ENCODE assay signal across 2 cellular contexts in the genomic region with DNA sequence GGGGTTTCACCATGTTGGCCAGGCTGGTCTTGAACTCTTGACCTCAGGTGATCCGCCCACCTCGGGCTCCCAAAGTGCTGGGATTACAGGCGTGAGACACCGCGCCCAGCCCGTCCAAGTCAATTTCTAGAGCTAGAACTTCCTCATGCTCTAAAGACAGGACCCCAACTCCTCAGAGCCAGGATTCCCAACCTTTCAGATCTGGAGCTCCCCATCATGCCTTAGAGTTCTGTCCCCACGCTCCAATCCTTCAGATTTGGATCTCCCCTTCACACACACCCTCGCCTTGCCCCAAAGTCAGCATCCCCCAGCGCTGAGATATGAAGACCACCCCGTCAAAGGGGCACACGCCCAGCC.
TF ChIP-seq lines count a peak whose summit lies in the region.

No MANE protein-coding gene starts in this region.

TF ChIP-seq in SK-N-SH, 30 proteins besides CTCF, POLR2A, EP300 and RAD21 (continued from another document):
- TF ChIP-seq, protein P1, sequence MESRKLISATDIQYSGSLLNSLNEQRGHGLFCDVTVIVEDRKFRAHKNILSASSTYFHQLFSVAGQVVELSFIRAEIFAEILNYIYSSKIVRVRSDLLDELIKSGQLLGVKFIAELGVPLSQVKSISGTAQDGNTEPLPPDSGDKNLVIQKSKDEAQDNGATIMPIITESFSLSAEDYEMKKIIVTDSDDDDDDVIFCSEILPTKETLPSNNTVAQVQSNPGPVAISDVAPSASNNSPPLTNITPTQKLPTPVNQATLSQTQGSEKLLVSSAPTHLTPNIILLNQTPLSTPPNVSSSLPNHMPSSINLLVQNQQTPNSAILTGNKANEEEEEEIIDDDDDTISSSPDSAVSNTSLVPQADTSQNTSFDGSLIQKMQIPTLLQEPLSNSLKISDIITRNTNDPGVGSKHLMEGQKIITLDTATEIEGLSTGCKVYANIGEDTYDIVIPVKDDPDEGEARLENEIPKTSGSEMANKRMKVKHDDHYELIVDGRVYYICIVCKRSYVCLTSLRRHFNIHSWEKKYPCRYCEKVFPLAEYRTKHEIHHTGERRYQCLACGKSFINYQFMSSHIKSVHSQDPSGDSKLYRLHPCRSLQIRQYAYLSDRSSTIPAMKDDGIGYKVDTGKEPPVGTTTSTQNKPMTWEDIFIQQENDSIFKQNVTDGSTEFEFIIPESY (IDR thresholded peaks at IDR 0.05; ENCODE audit: borderline replicate concordance, low read depth), result no peak
- TF ChIP-seq EZH2phosphoT487 (IDR thresholded peaks at IDR 0.05; ENCODE audit: borderline replicate concordance, low read depth), result no peak
- no peak for TF ChIP-seq FOXJ3 (CRISPR knock-in tag; IDR thresholded peaks at IDR 0.05)
- TF ChIP-seq TCF12 (IDR thresholded peaks at IDR 0.05), result no peak
- no peak for TF ChIP-seq CHD2 (IDR thresholded peaks at IDR 0.05; ENCODE audit: low read length, partially characterized antibody)
- TF ChIP-seq MXI1 (IDR thresholded peaks at IDR 0.05; ENCODE audit: low read depth, low read length), result no peak
- TF ChIP-seq RXRA (IDR thresholded peaks at IDR 0.05; ENCODE audit: borderline replicate concordance, low read depth), result no peak
- TF ChIP-seq TAF1 (IDR thresholded peaks at IDR 0.05; ENCODE audit: borderline replicate concordance, low read depth, low read length), result no peak
- TF ChIP-seq FOSL2 (IDR thresholded peaks at IDR 0.05; ENCODE audit: borderline replicate concordance, low read depth), result no peak
- TF ChIP-seq IRF3 (IDR thresholded peaks at IDR 0.05; ENCODE audit: low read depth, low read length), result no peak

TF ChIP-seq in SK-N-SH treated with all-trans-retinoic acid at 6 μM for 48 hours, 23 proteins besides CTCF, POLR2A, EP300 and RAD21 (continued from another document):
- TF ChIP-seq POU6F1 (CRISPR knock-in tag; IDR thresholded peaks at IDR 0.05; ENCODE audit: borderline replicate concordance, low read depth) (no peak), ZNF565 (CRISPR knock-in tag; conservative IDR thresholded peaks at IDR 0.05; ENCODE audit: low read depth) (no peak), ARNTL (CRISPR knock-in tag; IDR thresholded peaks at IDR 0.05; ENCODE audit: borderline replicate concordance, low read depth) (no peak)
- TF ChIP-seq, protein P2, sequence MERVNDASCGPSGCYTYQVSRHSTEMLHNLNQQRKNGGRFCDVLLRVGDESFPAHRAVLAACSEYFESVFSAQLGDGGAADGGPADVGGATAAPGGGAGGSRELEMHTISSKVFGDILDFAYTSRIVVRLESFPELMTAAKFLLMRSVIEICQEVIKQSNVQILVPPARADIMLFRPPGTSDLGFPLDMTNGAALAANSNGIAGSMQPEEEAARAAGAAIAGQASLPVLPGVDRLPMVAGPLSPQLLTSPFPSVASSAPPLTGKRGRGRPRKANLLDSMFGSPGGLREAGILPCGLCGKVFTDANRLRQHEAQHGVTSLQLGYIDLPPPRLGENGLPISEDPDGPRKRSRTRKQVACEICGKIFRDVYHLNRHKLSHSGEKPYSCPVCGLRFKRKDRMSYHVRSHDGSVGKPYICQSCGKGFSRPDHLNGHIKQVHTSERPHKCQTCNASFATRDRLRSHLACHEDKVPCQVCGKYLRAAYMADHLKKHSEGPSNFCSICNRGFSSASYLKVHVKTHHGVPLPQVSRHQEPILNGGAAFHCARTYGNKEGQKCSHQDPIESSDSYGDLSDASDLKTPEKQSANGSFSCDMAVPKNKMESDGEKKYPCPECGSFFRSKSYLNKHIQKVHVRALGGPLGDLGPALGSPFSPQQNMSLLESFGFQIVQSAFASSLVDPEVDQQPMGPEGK (CRISPR knock-in tag; IDR thresholded peaks at IDR 0.05; ENCODE audit: borderline replicate concordance), result no peak
TF ChIP-seq in SK-N-SH treated with all-trans-retinoic acid at 6 μM for 48 hours: peak in this region for 0.
